14 cellular contexts compared by ENCODE assay signal in the genomic region with DNA sequence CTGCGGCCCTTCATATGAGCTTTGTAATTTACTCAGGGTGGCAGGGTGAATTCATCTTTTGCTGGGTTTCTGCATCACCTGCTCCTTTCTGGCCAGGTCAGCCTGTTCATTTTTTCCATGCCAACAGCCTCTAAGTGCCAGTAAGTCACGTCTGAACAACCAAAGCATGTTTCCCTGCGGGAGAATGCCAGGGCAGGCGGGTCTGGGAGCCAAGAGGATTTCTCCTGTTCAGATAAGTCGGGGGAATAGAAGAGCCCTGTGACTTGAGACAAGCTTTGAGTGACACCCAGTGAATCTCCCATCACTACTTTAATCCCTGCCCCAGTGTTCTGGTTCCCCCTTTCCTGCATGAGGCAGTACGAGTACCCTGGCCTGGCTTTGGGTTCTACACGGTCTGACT.
DNase-seq lines count a peak whose midpoint lies in the region; ATAC-seq, FAIRE-seq and TF ChIP-seq lines count a peak whose summit lies in the region.
"Had no signal": no experiment of that assay in that cellular context is flagged by ENCODE, and none has a peak within 500 bp of the region (broad histone marks: within the 10 kb centered on the region; RNA-seq: fewer than 3 reads in every experiment).

No MANE protein-coding gene starts in this region.

- intact Hi-C loops in PC-9 (cut with micrococcal nuclease; ENCODE audit: unreplicated experiment): no loop called here

- TF ChIP-seq EP300 in gastroesophageal sphincter (IDR thresholded peaks at IDR 0.05): no peak

- TF ChIP-seq POLR2A in gastroesophageal sphincter (IDR thresholded peaks at IDR 0.05) (no peak), GM12891 (IDR thresholded peaks at IDR 0.05; ENCODE audit: low read depth, low read length) (no peak)

- H3K4me3 Mint-ChIP-seq in osteocyte (ENCODE audit: unreplicated experiment): peak overlapping the region; percentile 82

- H3K9me3 Mint-ChIP-seq in osteocyte (ENCODE audit: unreplicated experiment): no peaks in the 10 kb centered on the region
- H3K9me3 Mint-ChIP-seq: activated B cell treated with CpG ODN at 0.5 μM for 24 hours; CD8-positive, alpha-beta memory T cell had no signal

- H3K4me1 ChIP-seq in BLaER1 (peaks cover 94% of the 10 kb centered on the region), PC-9 (replicated peaks; ENCODE audit: insufficient read depth) (peaks cover 85% of the 10 kb centered on the region), gastroesophageal sphincter (peaks cover 8 to 82% (median 57%) of the 10 kb centered on the region in 3 donors)

- peaks cover 66% of the 10 kb centered on the region for H3K79me2 ChIP-seq in PC-9 (ENCODE audit: low read depth)

- no peak overlapping the region for H2AFZ ChIP-seq in PC-9

- H3K27ac Mint-ChIP-seq in osteocyte (ENCODE audit: unreplicated experiment): peak overlapping the region; percentile 95
- H3K27ac Mint-ChIP-seq: activated B cell treated with CpG ODN at 0.5 μM for 24 hours had no signal

- TF ChIP-seq CTCF in PC-9 (conservative IDR thresholded peaks at IDR 0.05) (no peak), gastroesophageal sphincter (IDR thresholded peaks at IDR 0.05) (no peak), osteocyte (IDR thresholded peaks at IDR 0.05) (no peak)

- no peaks in the 10 kb centered on the region for H3K9me3 ChIP-seq in BLaER1
- no peaks in the 10 kb centered on the region for H3K9me3 ChIP-seq in PC-9 (ENCODE audit: insufficient read depth, low read depth)
- no peaks in the 10 kb centered on the region for H3K9me3 ChIP-seq in gastroesophageal sphincter
- no peaks in the 10 kb centered on the region for H3K9me3 ChIP-seq in MG63

- WGBS in gastroesophageal sphincter (ENCODE audit: low coverage in 1 of 2), 2 donors: 80 to 90% methylated on average over 2 of the region's 7 CpGs

- H4K20me1 ChIP-seq in BLaER1 (peaks cover 100% of the 10 kb centered on the region), PC-9 (ENCODE audit: insufficient read depth) (no peaks in the 10 kb centered on the region)

- no peak overlapping the region for H3K9ac ChIP-seq in BLaER1

- H3K27me3 ChIP-seq in BLaER1 (no peaks in the 10 kb centered on the region), PC-9 (ENCODE audit: insufficient read depth, low read depth) (no peaks in the 10 kb centered on the region), gastroesophageal sphincter (no peaks in the 10 kb centered on the region), MG63 (no peaks in the 10 kb centered on the region; the same call in 1 of the 2 replicates)

- H3K36me3 ChIP-seq in BLaER1 (no peaks in the 10 kb centered on the region), PC-9 (ENCODE audit: low read depth) (no peaks in the 10 kb centered on the region), gastroesophageal sphincter (no peaks in the 10 kb centered on the region), MG63 (no peaks in the 10 kb centered on the region)

- no peak for FAIRE-seq in GM12891 (lab: Jason Lieb, UNC)
- FAIRE-seq: GM19239 had no signal

- no peak for DNase-seq in PC-9
- no peak for DNase-seq in osteocyte (ENCODE audit: extremely low spot score, unreplicated experiment)
- no peak for DNase-seq in SKM-1 treated with dmso at 0.1 percent for 144 hours (lab: John Stamatoyannopoulos, UW; ENCODE audit: unreplicated experiment)
- DNase-seq in GM12891 (ENCODE audit: insufficient read length, low spot score): no peak
- DNase-seq in ecto neural progenitor cell (ENCODE audit: low spot score): no peak
- DNase-seq in MG63: no peak
- DNase-seq: activated B cell treated with CpG ODN at 0.5 μM for 24 hours; CD8-positive, alpha-beta memory T cell; cortex of kidney; NCI-H345; stimulated activated CD4-positive, alpha-beta T cell treated with anti-CD3 and anti-CD28 coated beads, Interleukin-2, amount 100 ng/mL, for 48 hours had no signal

- no peak for ATAC-seq in gastroesophageal sphincter

- POLR2A ChIA-PET in PC-9 (lab: Charles Lee; ENCODE audit: unreplicated experiment): interaction anchor here (0.8 kb wide), 1 partner anchor 20 kb away, joined by 9 read pairs; no protein-coding TSS in a partner anchor

- H3K36me3 Mint-ChIP-seq in osteocyte (ENCODE audit: unreplicated experiment): no peaks in the 10 kb centered on the region

- no peaks in the 10 kb centered on the region for H3K9me2 ChIP-seq in PC-9 (ENCODE audit: insufficient read depth)

- no peak overlapping the region for H3K4me3 ChIP-seq in BLaER1
- peak overlapping the region; percentile 59; the same call in 1 of the 2 replicates for H3K4me3 ChIP-seq in PC-9
- H3K4me3 ChIP-seq in gastroesophageal sphincter: no peak overlapping the region
- no peak overlapping the region for H3K4me3 ChIP-seq in MG63

- H3F3A ChIP-seq in PC-9 (ENCODE audit: insufficient read depth, low read depth): peaks cover 43% of the 10 kb centered on the region

- 0 out of 2 replicates have a peak overlapping the region, but pooled peaks have one; percentile 23 for H3K27ac ChIP-seq in BLaER1
- peak overlapping the region; percentile 55 for H3K27ac ChIP-seq in PC-9
- H3K27ac ChIP-seq in gastroesophageal sphincter: peak overlapping the region; percentile 64 to 92 (median 89)

- H3K4me2 ChIP-seq in BLaER1: peak overlapping the region; percentile 55; the same call in 1 of the 2 replicates
- H3K4me2 ChIP-seq in PC-9: peak overlapping the region; percentile 91

- peaks cover 95% of the 10 kb centered on the region for H3K4me1 Mint-ChIP-seq in osteocyte (ENCODE audit: unreplicated experiment)

- no TSS peak for BruUV-seq in PC-9 (replicated peaks; lab: Mats Ljungman, UMichigan)

- CTCF ChIA-PET in PC-9 (lab: Charles Lee): no interaction called here

- H3K27me3 Mint-ChIP-seq in osteocyte (ENCODE audit: unreplicated experiment): no peaks in the 10 kb centered on the region

TF ChIP-seq in GM12891, 5 proteins besides CTCF, POLR2A, EP300 and RAD21:
- no peak for TF ChIP-seq POLR2AphosphoS5 (IDR thresholded peaks at IDR 0.05; ENCODE audit: low read depth, low read length)
- no peak for TF ChIP-seq TAF1 (IDR thresholded peaks at IDR 0.05; ENCODE audit: low read depth, low read length)
- TF ChIP-seq POU2F2 (IDR thresholded peaks at IDR 0.05; ENCODE audit: low read depth, low read length): no peak
- TF ChIP-seq SPI1 (IDR thresholded peaks at IDR 0.05; ENCODE audit: low read depth, low read length): no peak
- no peak for TF ChIP-seq PAX5 (IDR thresholded peaks at IDR 0.05; ENCODE audit: insufficient read depth, low read length, severe bottlenecking)
TF ChIP-seq in GM12891: peak in this region for 0.

Comparison
In these comparisons a context has a peak if more than half of its experiments do, and no peak if none do; other contexts are left out.
1. H3K27ac ChIP-seq: peak in every context shown above with its lines; median percentile 89 in gastroesophageal sphincter; 55 in PC-9; 23 in BLaER1.